ENCODE assay signal across 1 cellular context in the genomic region with DNA sequence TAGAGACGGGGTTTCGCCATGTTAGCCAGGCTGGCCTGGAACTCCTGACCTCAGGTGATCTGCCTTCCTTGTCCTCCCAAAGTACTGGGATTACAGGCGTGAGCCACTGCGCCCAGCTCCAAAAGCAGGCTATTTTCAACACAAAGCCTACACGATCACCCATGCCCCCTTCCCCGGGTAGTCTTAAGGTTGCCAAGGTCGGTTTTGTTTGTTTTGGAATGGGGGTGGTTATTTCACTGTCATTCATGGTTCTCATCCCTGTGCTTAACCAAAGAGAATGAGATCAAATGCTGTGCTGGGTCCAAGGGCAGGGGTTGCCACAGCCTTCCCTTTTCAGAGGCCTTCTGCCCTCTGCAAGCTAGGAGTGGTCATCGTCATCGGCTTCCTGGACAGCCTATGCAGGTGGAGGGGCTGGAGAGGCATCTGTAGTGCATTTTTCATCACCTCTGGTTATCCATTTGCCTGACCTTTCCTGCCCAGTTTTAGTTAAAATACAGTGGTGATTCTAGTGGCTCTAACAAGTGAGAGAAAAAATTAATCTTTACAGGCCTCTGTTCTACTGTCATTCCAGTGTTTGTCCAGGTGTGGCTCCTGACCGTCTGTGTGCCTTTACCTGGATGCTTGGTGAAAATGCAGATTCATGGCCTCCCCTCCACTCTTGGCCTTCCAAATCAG.
TF ChIP-seq lines count a peak whose summit lies in the region.

No MANE protein-coding gene starts in this region.

TF ChIP-seq in HepG2, 621 proteins besides CTCF, POLR2A, EP300 and RAD21 (continued from another document and continues in another):
- peak; percentile 90; the same call in 1 of the 2 replicates for TF ChIP-seq HMG20A (CRISPR knock-in tag; IDR thresholded peaks at IDR 0.05; ENCODE audit: borderline replicate concordance)
- TF ChIP-seq FOXO4 (CRISPR knock-in tag; conservative IDR thresholded peaks at IDR 0.05), result no peak
- no peak for TF ChIP-seq ZNF678 (CRISPR knock-in tag; IDR thresholded peaks at IDR 0.05)
- TF ChIP-seq ZNF589 (CRISPR knock-in tag; conservative IDR thresholded peaks at IDR 0.05), result no peak
- TF ChIP-seq KAT2B (IDR thresholded peaks at IDR 0.05; ENCODE audit: borderline replicate concordance, low read depth, low read length), result no peak
- TF ChIP-seq ZNF652 (CRISPR knock-in tag; IDR thresholded peaks at IDR 0.05; ENCODE audit: borderline replicate concordance, low read depth), result peak; percentile 19; the same call in 1 of the 2 replicates
- TF ChIP-seq ZFP1 (CRISPR knock-in tag; IDR thresholded peaks at IDR 0.05), result no peak
- peak; percentile 35; the same call in 1 of the 2 replicates for TF ChIP-seq ZNF317 (CRISPR knock-in tag; IDR thresholded peaks at IDR 0.05)
- TF ChIP-seq PITX1 (CRISPR knock-in tag; IDR thresholded peaks at IDR 0.05), result peak; percentile 92
- TF ChIP-seq ZNF770 (CRISPR knock-in tag; IDR thresholded peaks at IDR 0.05), result peak; percentile 65; the same call in 1 of the 2 replicates
- no peak for TF ChIP-seq ARHGAP35 (CRISPR knock-in tag; IDR thresholded peaks at IDR 0.05; ENCODE audit: borderline replicate concordance)
- no peak for TF ChIP-seq ZBTB1 (CRISPR knock-in tag; IDR thresholded peaks at IDR 0.05; ENCODE audit: borderline replicate concordance)
- no peak for TF ChIP-seq ZNF724P (CRISPR knock-in tag; IDR thresholded peaks at IDR 0.05; ENCODE audit: borderline replicate concordance)
- no peak for TF ChIP-seq MXD3 (CRISPR knock-in tag; IDR thresholded peaks at IDR 0.05)
- peak; percentile 76 for TF ChIP-seq ZNF292 (CRISPR knock-in tag; IDR thresholded peaks at IDR 0.05; ENCODE audit: borderline replicate concordance, low read depth)
- no peak for TF ChIP-seq MATR3 (CRISPR knock-in tag; IDR thresholded peaks at IDR 0.05)
- TF ChIP-seq DZIP1 (CRISPR knock-in tag; IDR thresholded peaks at IDR 0.05), result no peak
- no peak for TF ChIP-seq ZNF101 (CRISPR knock-in tag; IDR thresholded peaks at IDR 0.05; ENCODE audit: borderline replicate concordance, low read depth)
- TF ChIP-seq NFATC3 (CRISPR knock-in tag; IDR thresholded peaks at IDR 0.05), result 0 out of 2 replicates have a peak, but pooled peaks have one; percentile 29
- TF ChIP-seq ZNF251 (CRISPR knock-in tag; IDR thresholded peaks at IDR 0.05), result no peak
- no peak for TF ChIP-seq ZNF260 (CRISPR knock-in tag; IDR thresholded peaks at IDR 0.05; ENCODE audit: borderline replicate concordance, low read depth)
- TF ChIP-seq ZNF720 (CRISPR knock-in tag; IDR thresholded peaks at IDR 0.05), result no peak
- TF ChIP-seq SNAPC5 (CRISPR knock-in tag; IDR thresholded peaks at IDR 0.05; ENCODE audit: borderline replicate concordance), result no peak
- TF ChIP-seq ZNF775 (CRISPR knock-in tag; IDR thresholded peaks at IDR 0.05; ENCODE audit: borderline replicate concordance), result no peak
- no peak for TF ChIP-seq REST (IDR thresholded peaks at IDR 0.05; ENCODE audit: borderline replicate concordance in 1 of 2, low read depth in 1 of 2, low read length in 2 of 2)
- TF ChIP-seq PAXIP1 (CRISPR knock-in tag; conservative IDR thresholded peaks at IDR 0.05), result peak; percentile 99
- no peak; the same call in 1 of the 2 replicates for TF ChIP-seq ZNF766 (CRISPR knock-in tag; IDR thresholded peaks at IDR 0.05; ENCODE audit: borderline replicate concordance)
- peak; percentile 32; the same call in 1 of the 2 replicates for TF ChIP-seq ZNF12 (CRISPR knock-in tag; IDR thresholded peaks at IDR 0.05)
- no peak for TF ChIP-seq NR3C1 (CRISPR knock-in tag; IDR thresholded peaks at IDR 0.05)
- no peak for TF ChIP-seq KLF11 (CRISPR knock-in tag; IDR thresholded peaks at IDR 0.05)
- no peak for TF ChIP-seq ZNF296 (CRISPR knock-in tag; conservative IDR thresholded peaks at IDR 0.05)
- TF ChIP-seq ZBTB14 (CRISPR knock-in tag; IDR thresholded peaks at IDR 0.05), result no peak
- TF ChIP-seq MLLT10 (CRISPR knock-in tag; IDR thresholded peaks at IDR 0.05), result no peak
- no peak for TF ChIP-seq FOXK2 (IDR thresholded peaks at IDR 0.05)
- TF ChIP-seq PTBP1 (IDR thresholded peaks at IDR 0.05; ENCODE audit: low read depth, low read length, poor library complexity, severe bottlenecking), result no peak
- no peak for TF ChIP-seq ZNF83 (CRISPR knock-in tag; IDR thresholded peaks at IDR 0.05; ENCODE audit: borderline replicate concordance)
- TF ChIP-seq MEF2D (CRISPR knock-in tag; IDR thresholded peaks at IDR 0.05), result no peak
- TF ChIP-seq KAT7 (CRISPR knock-in tag; IDR thresholded peaks at IDR 0.05; ENCODE audit: borderline replicate concordance), result peak; percentile 88; the same call in 1 of the 2 replicates
- peak; percentile 81 for TF ChIP-seq RFXAP (CRISPR knock-in tag; IDR thresholded peaks at IDR 0.05; ENCODE audit: borderline replicate concordance)
- TF ChIP-seq ZNF230 (CRISPR knock-in tag; IDR thresholded peaks at IDR 0.05), result no peak
- peak; percentile 82; the same call in 1 of the 2 replicates for TF ChIP-seq CREM (IDR thresholded peaks at IDR 0.05)
- no peak for TF ChIP-seq CREM (CRISPR knock-in tag; IDR thresholded peaks at IDR 0.05)
- peak; percentile 65 for TF ChIP-seq ELF1 (CRISPR knock-in tag; IDR thresholded peaks at IDR 0.05)
- TF ChIP-seq YEATS4 (CRISPR knock-in tag; IDR thresholded peaks at IDR 0.05; ENCODE audit: borderline replicate concordance), result peak; percentile 79
- TF ChIP-seq CC2D1A (CRISPR knock-in tag; IDR thresholded peaks at IDR 0.05), result no peak
- TF ChIP-seq SMYD3 (CRISPR knock-in tag; IDR thresholded peaks at IDR 0.05), result peak; percentile 71; the same call in 1 of the 2 replicates
- TF ChIP-seq JDP2 (CRISPR knock-in tag; IDR thresholded peaks at IDR 0.05; ENCODE audit: borderline replicate concordance), result no peak
- TF ChIP-seq MEIS2 (CRISPR knock-in tag; IDR thresholded peaks at IDR 0.05), result peak; percentile 91
- TF ChIP-seq ZC3H13 (CRISPR knock-in tag; IDR thresholded peaks at IDR 0.05), result no peak
- peak; percentile 82 for TF ChIP-seq ZBTB7B (CRISPR knock-in tag; IDR thresholded peaks at IDR 0.05)
- peak; percentile 76; the same call in 1 of the 2 replicates for TF ChIP-seq HOXA5 (CRISPR knock-in tag; IDR thresholded peaks at IDR 0.05)
- TF ChIP-seq ZIK1 (CRISPR knock-in tag; IDR thresholded peaks at IDR 0.05; ENCODE audit: borderline replicate concordance, low read depth), result no peak
- TF ChIP-seq JUND (CRISPR knock-in tag; IDR thresholded peaks at IDR 0.05), result peak; percentile 25; the same call in 1 of the 2 replicates
- TF ChIP-seq HMG20B (CRISPR knock-in tag; conservative IDR thresholded peaks at IDR 0.05), result peak; percentile 68
- peak; percentile 25; the same call in 1 of the 2 replicates for TF ChIP-seq ZMYM2 (CRISPR knock-in tag; IDR thresholded peaks at IDR 0.05)
